8 cellular contexts compared by ENCODE assay signal in the genomic region with DNA sequence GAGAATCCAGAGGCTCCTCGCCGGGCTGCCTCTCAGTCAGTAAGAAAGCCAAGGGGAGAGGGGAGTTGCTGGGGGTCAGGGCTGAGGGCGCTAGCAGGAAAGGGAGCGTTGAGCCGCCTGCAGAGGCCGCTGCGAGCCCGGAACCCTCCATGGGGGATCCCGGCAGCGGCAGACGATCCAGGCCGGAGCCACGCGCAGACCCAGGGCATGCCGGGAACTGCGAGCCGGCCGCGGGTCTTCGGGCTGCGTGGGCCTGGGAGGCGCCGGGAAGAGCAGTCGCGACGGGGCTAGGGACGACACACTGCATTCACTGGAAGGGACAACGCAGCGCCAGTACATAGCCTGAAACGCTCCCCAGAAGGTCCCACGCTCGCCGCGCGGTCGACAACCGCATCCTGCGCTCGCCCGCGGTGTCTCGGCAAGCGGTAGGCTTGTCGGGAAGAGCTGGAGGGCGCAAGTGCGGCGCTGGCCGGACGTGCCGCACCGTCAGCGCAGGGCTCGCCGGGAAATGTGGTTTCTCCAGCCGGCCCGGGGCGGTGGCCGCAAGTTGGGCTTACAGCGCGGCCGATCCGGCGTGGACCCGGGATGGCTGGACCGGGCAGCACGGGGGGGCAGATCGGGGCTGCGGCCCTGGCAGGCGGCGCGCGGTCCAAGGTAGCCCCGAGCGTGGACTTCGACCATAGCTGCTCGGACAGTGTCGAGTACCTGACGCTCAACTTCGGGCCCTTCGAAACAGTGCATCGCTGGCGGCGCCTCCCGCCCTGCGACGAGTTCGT. TPM values are rescaled to one million over a fixed set of nuclear protein-coding genes. Genes with fewer than 3 reads are reported as not detected.
DNase-seq lines count a peak whose midpoint lies in the region; ATAC-seq and TF ChIP-seq lines count a peak whose summit lies in the region.

Gene LZTR1, plus strand, starts transcription at position 511 of the 776 bp plus-strand sequence. Its CDS starts 75 bp downstream, at position 586.

- H3K79me2 ChIP-seq in fibroblast of lung (ENCODE audit: control insufficient read depth, insufficient read depth, low read length), result peaks cover 15% of the 10 kb centered on the region

- peaks cover 4% of the 10 kb centered on the region for H3K36me3 ChIP-seq in fibroblast of lung (ENCODE audit: control insufficient read depth, insufficient read depth, low read length)

- peak within 1 kb of the TSS; percentile 96 for H3K4me2 ChIP-seq in fibroblast of lung (ENCODE audit: extremely low read depth, insufficient read depth, low read length)

- DNase-seq in DMS114 treated with DMSO at 0.1 percent for 48 hours (lab: John Stamatoyannopoulos, UW; ENCODE audit: unreplicated experiment) (peak; percentile 58), HUDEP-2 (lab: John Stamatoyannopoulos, UW; ENCODE audit: unreplicated experiment in 76 of 76) (peak in 72 of 76 experiments; percentile 11 to 81 (median 62)), RPMI7951 (ENCODE audit: low read depth) (peak; percentile 79), fibroblast of lung (ENCODE audit: low read depth in 2 of 2) (peak; percentile 82 to 87)
- DNase-seq in naive thymus-derived CD8-positive, alpha-beta T cell, result peak; percentile 44 to 78 (median 58)

- H3K27me3 ChIP-seq in fibroblast of lung (ENCODE audit: control insufficient read depth, insufficient read depth, low read length), result no peaks in the 10 kb centered on the region

- peaks cover 4% of the 10 kb centered on the region for H3K9me3 Mint-ChIP-seq in activated T-helper 17 cell treated with anti-CD3 and anti-CD28 coated beads, Interleukin-2, amount 50 U/mL, for 72 hours
- H3K9me3 Mint-ChIP-seq in naive thymus-derived CD8-positive, alpha-beta T cell, result peaks cover 0 to 4% (median 0%) of the 10 kb centered on the region in 9 donors
- H3K9me3 Mint-ChIP-seq in stimulated activated naive CD8-positive, alpha-beta T cell treated with anti-CD3 and anti-CD28 coated beads, Interleukin-15, Interleukin-2, amounts not matched to agents 100 ng/mL and 50 ng/mL, for 24 hours, result peaks cover 4% of the 10 kb centered on the region

- H3K9me3 ChIP-seq in fibroblast of lung (ENCODE audit: control insufficient read depth, insufficient read depth, low read depth, low read length), result peaks cover 2% of the 10 kb centered on the region

- peak within 1 kb of the TSS; percentile 86 to 98 (median 94) for H3K4me3 ChIP-seq in fibroblast of lung (replicated peaks in 1 of 4; ENCODE audit: control extremely low read depth in 1 of 4, insufficient read depth in 1 of 4, low read depth in 3 of 4, low read length in 4 of 4)

- H3K36me3 Mint-ChIP-seq in activated T-helper 17 cell treated with anti-CD3 and anti-CD28 coated beads, Interleukin-2, amount 50 U/mL, for 72 hours (ENCODE audit: low read depth), result peaks cover 25% of the 10 kb centered on the region
- H3K36me3 Mint-ChIP-seq in naive thymus-derived CD8-positive, alpha-beta T cell, result peaks cover 0 to 14% (median 0%) of the 10 kb centered on the region in 3 donors
- peaks cover 20% of the 10 kb centered on the region for H3K36me3 Mint-ChIP-seq in stimulated activated naive CD8-positive, alpha-beta T cell treated with anti-CD3 and anti-CD28 coated beads, Interleukin-15, Interleukin-2, amounts not matched to agents 100 ng/mL and 50 ng/mL, for 24 hours (ENCODE audit: low read depth)

- H3K9ac ChIP-seq in fibroblast of lung (ENCODE audit: insufficient read depth, low read length), result peak within 1 kb of the TSS; percentile 91

- peak; percentile 47 to 64 for TF ChIP-seq CTCF in fibroblast of lung (conservative IDR thresholded peaks at IDR 0.05 in 1 of 2, IDR thresholded peaks at IDR 0.05 in 1 of 2; ENCODE audit: low read depth in 1 of 2, low read length in 2 of 2)

- H2AFZ ChIP-seq in fibroblast of lung (ENCODE audit: low read length), result peak within 1 kb of the TSS; percentile 92

- peak within 1 kb of the TSS; percentile 96 for H3K27ac Mint-ChIP-seq in activated T-helper 17 cell treated with anti-CD3 and anti-CD28 coated beads, Interleukin-2, amount 50 U/mL, for 72 hours
- peak within 1 kb of the TSS; percentile 88 to 97 (median 94) for H3K27ac Mint-ChIP-seq in naive thymus-derived CD8-positive, alpha-beta T cell
- peak within 1 kb of the TSS; percentile 94 for H3K27ac Mint-ChIP-seq in stimulated activated naive CD8-positive, alpha-beta T cell treated with anti-CD3 and anti-CD28 coated beads, Interleukin-15, Interleukin-2, amounts not matched to agents 100 ng/mL and 50 ng/mL, for 24 hours

- peak within 1 kb of the TSS; percentile 87 for H3K27ac ChIP-seq in fibroblast of lung (ENCODE audit: insufficient read depth, low read length)

- H3K27me3 Mint-ChIP-seq in activated T-helper 17 cell treated with anti-CD3 and anti-CD28 coated beads, Interleukin-2, amount 50 U/mL, for 72 hours, result no peaks in the 10 kb centered on the region
- H3K27me3 Mint-ChIP-seq in naive thymus-derived CD8-positive, alpha-beta T cell, result no peaks in the 10 kb centered on the region
- H3K27me3 Mint-ChIP-seq in stimulated activated naive CD8-positive, alpha-beta T cell treated with anti-CD3 and anti-CD28 coated beads, Interleukin-15, Interleukin-2, amounts not matched to agents 100 ng/mL and 50 ng/mL, for 24 hours, result peaks cover 4% of the 10 kb centered on the region

- ATAC-seq in GM21360 (IDR thresholded peaks at IDR 0.05; ENCODE audit: unreplicated experiment), result peak; percentile 64
- peak; percentile 90 for ATAC-seq in activated T-helper 17 cell treated with anti-CD3 and anti-CD28 coated beads, Interleukin-2, amount 50 U/mL, for 72 hours (replicated peaks)
- ATAC-seq in naive thymus-derived CD8-positive, alpha-beta T cell, result peak; percentile 78 to 84

- peak within 1 kb of the TSS; percentile 94 for H3K4me3 Mint-ChIP-seq in activated T-helper 17 cell treated with anti-CD3 and anti-CD28 coated beads, Interleukin-2, amount 50 U/mL, for 72 hours
- peak within 1 kb of the TSS; percentile 88 to 97 (median 95) for H3K4me3 Mint-ChIP-seq in naive thymus-derived CD8-positive, alpha-beta T cell
- H3K4me3 Mint-ChIP-seq in stimulated activated naive CD8-positive, alpha-beta T cell treated with anti-CD3 and anti-CD28 coated beads, Interleukin-15, Interleukin-2, amounts not matched to agents 100 ng/mL and 50 ng/mL, for 24 hours, result peak within 1 kb of the TSS; percentile 99

- peaks cover 31% of the 10 kb centered on the region for H3K4me1 Mint-ChIP-seq in activated T-helper 17 cell treated with anti-CD3 and anti-CD28 coated beads, Interleukin-2, amount 50 U/mL, for 72 hours
- peaks cover 28 to 52% (median 49%) of the 10 kb centered on the region in 4 donors for H3K4me1 Mint-ChIP-seq in naive thymus-derived CD8-positive, alpha-beta T cell
- peaks cover 46% of the 10 kb centered on the region for H3K4me1 Mint-ChIP-seq in stimulated activated naive CD8-positive, alpha-beta T cell treated with anti-CD3 and anti-CD28 coated beads, Interleukin-15, Interleukin-2, amounts not matched to agents 100 ng/mL and 50 ng/mL, for 24 hours (ENCODE audit: low read depth)

- POLR2A ChIA-PET in naive thymus-derived CD8-positive, alpha-beta T cell (lab: Charles Lee), result interaction anchor here (1.0 to 4.3 kb wide), 10 partner anchors 9 to 1550 kb away, joined by 3 to 78 read pairs (median 4); partner anchors contain the start of genes CRKL, HIRA and THAP7

- H4K20me1 ChIP-seq in fibroblast of lung (ENCODE audit: control insufficient read depth, extremely low read depth, insufficient read depth, low read length), result no peaks in the 10 kb centered on the region

- peaks cover 11% of the 10 kb centered on the region for H3K4me1 ChIP-seq in fibroblast of lung (ENCODE audit: control insufficient read depth, extremely low read depth, insufficient read depth, low read length)

RNA-seq across cellular contexts. Expression of gene LZTR1, which starts in this region (rescaled TPM):
- total RNA-seq in RPMI7951 (2014; rRNA removed; shearing (Covaris generic)), result 13.5 and 16.6 TPM in 2 replicates
- 10 to 100 TPM; 40.0 to 68.7 TPM for total RNA-seq in activated T-helper 17 cell treated with anti-CD3 and anti-CD28 coated beads, Interleukin-2, amount 50 U/mL, for 72 hours
- 51.9 and 75.8 TPM in 2 replicates for total RNA-seq in fibroblast of lung
- polyA plus RNA-seq in fibroblast of lung, result 25.1 and 27.4 TPM in 2 replicates
- polyA plus RNA-seq in fibroblast of lung (2012), result 30.9 and 31.8 TPM in 2 replicates
- polyA minus RNA-seq in fibroblast of lung (ENCODE audit: low replicate concordance), result 129 and 153 TPM in 2 replicates
- total RNA-seq in naive thymus-derived CD8-positive, alpha-beta T cell, result 100 to 1,000 TPM in 1 of 2 experiments, 10 to 100 TPM in 1; 92.9 to 103 TPM
- polyA plus RNA-seq in naive thymus-derived CD8-positive, alpha-beta T cell, result 10 to 100 TPM in 2 of 3 donors, 1 to 10 TPM in 1; 8.6 to 14.5 (median 12.3) TPM

Comparison
In these comparisons a context has a peak if more than half of its experiments do, and no peak if none do; other contexts are left out.
1. Peak in every context shown above with its lines: DNase-seq, ATAC-seq, H3K4me3 ChIP-seq and H3K27ac ChIP-seq.